8 cellular contexts compared by ENCODE assay signal in genomic region chr2:37877457-37878315, GRCh38. TPM values are rescaled to one million over a fixed set of nuclear protein-coding genes. Genes with fewer than 3 reads are reported as not detected.
DNase-seq lines count a peak whose midpoint lies in the region; ATAC-seq, FAIRE-seq and TF ChIP-seq lines count a peak whose summit lies in the region.

No MANE protein-coding gene starts in this region.

- no peak overlapping the region for H2BK15ac ChIP-seq in IMR-90 (ENCODE audit: low read depth, low read length)

- ATAC-seq in IMR-90 (ENCODE audit: low read depth) (peak; percentile 93), HepG2 (peak; percentile 68), upper lobe of left lung (ENCODE audit: low FRiP score in 2 of 2) (peak; percentile 64 to 86)

- H2AFZ ChIP-seq in IMR-90 (replicated peaks; ENCODE audit: low read length, poor library complexity) (no peak overlapping the region), HepG2 (ENCODE audit: low read length) (no peak overlapping the region)

- H3K27ac ChIP-seq in IMR-90 (ENCODE audit: insufficient read depth, low read length) (no peak overlapping the region), HepG2 (ENCODE audit: extremely low read length, insufficient read depth, low read length) (no peak overlapping the region), upper lobe of left lung (no peak overlapping the region)

- H4K20me1 ChIP-seq in IMR-90 (ENCODE audit: insufficient read depth, low read length) (no peaks in the 10 kb centered on the region), HepG2 (ENCODE audit: insufficient read depth, low read length) (no peaks in the 10 kb centered on the region)

- no peak overlapping the region for H2AK9ac ChIP-seq in IMR-90 (replicated peaks; ENCODE audit: low read depth, low read length, poor library complexity)

- peak overlapping the region; percentile 64; the same call in 1 of the 2 replicates for H2AK5ac ChIP-seq in IMR-90 (ENCODE audit: low read depth, low read length)

- TF ChIP-seq RAD21 in IMR-90 (IDR thresholded peaks at IDR 0.05; ENCODE audit: low read length), result peak; percentile 95
- peak; percentile 42; the same call in 1 of the 2 replicates for TF ChIP-seq RAD21 in HepG2 (CRISPR knock-in tag; IDR thresholded peaks at IDR 0.05)

- TF ChIP-seq POLR2A in IMR-90 (IDR thresholded peaks at IDR 0.05; ENCODE audit: low read depth, low read length) (no peak), HepG2 (IDR thresholded peaks at IDR 0.05; ENCODE audit: insufficient read depth in 1 of 2, low read depth in 2 of 2, low read length in 2 of 2) (no peak), upper lobe of left lung (IDR thresholded peaks at IDR 0.05) (no peak)

- no peak overlapping the region for H3K4me3 Mint-ChIP-seq in T-helper 2 cell treated with Interferon-gamma antibody and Interleukin-4, amounts not matched to agents 5 μg/mL and 100 μg/mL, for 36 hours

- H4K5ac ChIP-seq in IMR-90 (ENCODE audit: low read depth, low read length), result no peak overlapping the region

- no peak overlapping the region for H4K91ac ChIP-seq in IMR-90 (ENCODE audit: insufficient read depth, low read depth, low read length)

- POLR2A ChIA-PET in IMR-90 (lab: Charles Lee; ENCODE audit: unreplicated experiment) (no interaction called here), HepG2 (lab: Yijun Ruan, JAX) (interaction anchor here (0.7 kb wide), 1 partner anchor 480 kb away, joined by 3 read pairs; no protein-coding TSS in a partner anchor)

- CTCF ChIA-PET in IMR-90 (lab: Yijun Ruan, JAX), result interaction anchor here (0.5 to 2.6 kb wide), 37 partner anchors 9 to 713 kb away, joined by 3 to 33 read pairs (median 3); no protein-coding TSS in a partner anchor
- CTCF ChIA-PET in HepG2 (lab: Yijun Ruan, JAX; ENCODE audit: low intra/inter-chr PET ratio, low total read pairs), result interaction anchor here (1.3 to 2.5 kb wide), 3 partner anchors 463 to 484 kb away, joined by 4 to 21 read pairs (median 7); no protein-coding TSS in a partner anchor

- intact Hi-C loops in IMR-90 (cut with micrococcal nuclease), result loop anchor here (1.0 to 2.0 kb wide), 6 partner anchors 45 to 481 kb away; partner anchors contain the start of gene CDC42EP3
- intact Hi-C loops in HepG2 (cut with micrococcal nuclease; ENCODE audit: unreplicated experiment), result loop anchor here (1.0 to 5.0 kb wide), 6 partner anchors 43 to 481 kb away; no protein-coding TSS in a partner anchor

- FAIRE-seq in HepG2 (lab: Jason Lieb, UNC), result peak; percentile 95

- H3K4me3 ChIP-seq in IMR-90 (ENCODE audit: insufficient read depth, low read depth, low read length), result no peak overlapping the region
- H3K4me3 ChIP-seq in choroid plexus epithelial cell (ENCODE audit: low read depth, low read length), result no peak overlapping the region
- no peak overlapping the region for H3K4me3 ChIP-seq in HepG2 (replicated peaks in 1 of 3; ENCODE audit: insufficient read depth in 1 of 3, low read depth in 2 of 3, low read length in 3 of 3)
- no peak overlapping the region for H3K4me3 ChIP-seq in upper lobe of left lung

- TF ChIP-seq EP300 in HepG2 (IDR thresholded peaks at IDR 0.05; ENCODE audit: low read depth in 2 of 2, low read length in 2 of 2), result no peak
- no peak for TF ChIP-seq EP300 in HepG2 (CRISPR knock-in tag; IDR thresholded peaks at IDR 0.05; ENCODE audit: borderline replicate concordance)
- no peak for TF ChIP-seq EP300 in upper lobe of left lung (IDR thresholded peaks at IDR 0.05)

- H3K36me3 Mint-ChIP-seq in T-helper 2 cell treated with Interferon-gamma antibody and Interleukin-4, amounts not matched to agents 5 μg/mL and 100 μg/mL, for 36 hours (ENCODE audit: low read depth), result no peaks in the 10 kb centered on the region

- BruUV-seq in IMR-90 (replicated peaks; lab: Mats Ljungman, UMichigan), result no TSS peak
- BruUV-seq in HepG2 (replicated peaks; lab: Mats Ljungman, UMichigan), result no TSS peak

- dilution Hi-C loops in IMR-90 (cut with HindIII; ENCODE audit: low sequenced_read_pairs, unreplicated experiment), result no loop called here

- peak; percentile 10 for DNase-seq in activated CD8-positive, alpha-beta memory T cell treated with anti-CD3 and anti-CD28 coated beads, Interleukin-2, amount 50 U/mL, for 1 hour (ENCODE audit: extremely low read depth)
- DNase-seq in activated CD8-positive, alpha-beta memory T cell treated with anti-CD3 and anti-CD28 coated beads, Interleukin-2, amount 50 U/mL, for 4 hours, result no peak
- DNase-seq in IMR-90 (peak; percentile 68), OCI-M1 (lab: John Stamatoyannopoulos, UW) (peak; percentile 80), choroid plexus epithelial cell (ENCODE audit: low read depth) (peak; percentile 78), HepG2 (ENCODE audit: low spot score) (peak; percentile 62), upper lobe of left lung (no peak)
- DNase-seq in T-helper 2 cell treated with Interferon-gamma antibody and Interleukin-4, amounts not matched to agents 5 μg/mL and 100 μg/mL, for 36 hours (ENCODE audit: low spot score), result no peak

- H3K23ac ChIP-seq in IMR-90 (ENCODE audit: low read depth, low read length), result no peak overlapping the region

- no peak overlapping the region for H3K27ac Mint-ChIP-seq in T-helper 2 cell treated with Interferon-gamma antibody and Interleukin-4, amounts not matched to agents 5 μg/mL and 100 μg/mL, for 36 hours

- H2BK120ac ChIP-seq in IMR-90 (ENCODE audit: low read depth, low read length), result no peak overlapping the region

- H3K79me2 ChIP-seq in HepG2 (ENCODE audit: insufficient read depth, low read length), result no peaks in the 10 kb centered on the region

- peak overlapping the region; percentile 73 for H2BK5ac ChIP-seq in IMR-90 (ENCODE audit: low read depth, low read length, poor library complexity, severe bottlenecking)

- H3K18ac ChIP-seq in IMR-90 (ENCODE audit: low read depth, low read length), result no peak overlapping the region; the same call in 1 of the 2 replicates

- H4K8ac ChIP-seq in IMR-90 (ENCODE audit: low read depth in 2 of 2, low read length in 2 of 2), result no peak overlapping the region

- H3K4me1 ChIP-seq in IMR-90 (ENCODE audit: control insufficient read depth, insufficient read depth, low read length) (no peaks in the 10 kb centered on the region), HepG2 (ENCODE audit: insufficient read depth, low read length) (no peaks in the 10 kb centered on the region), upper lobe of left lung (peaks cover 0 to 6% (median 1%) of the 10 kb centered on the region in 4 donors)

- no peak overlapping the region for H2BK20ac ChIP-seq in IMR-90 (ENCODE audit: low read depth, low read length)

- H3K4ac ChIP-seq in IMR-90 (ENCODE audit: low read depth, low read length), result no peak overlapping the region

- peaks cover 12% of the 10 kb centered on the region for H3K27me3 Mint-ChIP-seq in T-helper 2 cell treated with Interferon-gamma antibody and Interleukin-4, amounts not matched to agents 5 μg/mL and 100 μg/mL, for 36 hours (ENCODE audit: low read depth)

- H3K27me3 ChIP-seq in IMR-90 (ENCODE audit: control insufficient read depth, insufficient read depth, low read length), result peaks cover 4% of the 10 kb centered on the region; the same call in 1 of the 2 replicates
- peaks cover 9 to 59% of the 10 kb centered on the region in 2 experiments; a peak in 4 of 5 replicates for H3K27me3 ChIP-seq in HepG2 (ENCODE audit: control insufficient read depth in 1 of 2, insufficient read depth in 2 of 2, low read length in 2 of 2)
- H3K27me3 ChIP-seq in upper lobe of left lung, result no peaks in the 10 kb centered on the region

- no peak overlapping the region for H3K4me2 ChIP-seq in IMR-90 (ENCODE audit: low read depth, low read length)
- no peak overlapping the region for H3K4me2 ChIP-seq in HepG2 (ENCODE audit: low read depth, low read length)

- H3K36me3 ChIP-seq in IMR-90 (ENCODE audit: control insufficient read depth, insufficient read depth, low read length) (no peaks in the 10 kb centered on the region), HepG2 (replicated peaks in 1 of 2; ENCODE audit: control insufficient read depth in 1 of 2, insufficient read depth in 2 of 2, low read length in 2 of 2) (no peaks in the 10 kb centered on the region), upper lobe of left lung (no peaks in the 10 kb centered on the region)

- peaks cover 10% of the 10 kb centered on the region for H3K4me1 Mint-ChIP-seq in T-helper 2 cell treated with Interferon-gamma antibody and Interleukin-4, amounts not matched to agents 5 μg/mL and 100 μg/mL, for 36 hours (ENCODE audit: low read depth)

- TF ChIP-seq CTCF in IMR-90 (conservative IDR thresholded peaks at IDR 0.05; ENCODE audit: low read depth, low read length), result peak; percentile 82
- TF ChIP-seq CTCF in choroid plexus epithelial cell (conservative IDR thresholded peaks at IDR 0.05; ENCODE audit: low read depth, low read length), result peak; percentile 70
- TF ChIP-seq CTCF in HepG2 (CRISPR knock-in tag; IDR thresholded peaks at IDR 0.05), result peak; percentile 80
- peak; percentile 62 to 82 (median 72) for TF ChIP-seq CTCF in upper lobe of left lung (IDR thresholded peaks at IDR 0.05)

- no peaks in the 10 kb centered on the region for H3K9me3 Mint-ChIP-seq in T-helper 2 cell treated with Interferon-gamma antibody and Interleukin-4, amounts not matched to agents 5 μg/mL and 100 μg/mL, for 36 hours

- peaks cover 10% of the 10 kb centered on the region for H3K9me1 ChIP-seq in IMR-90 (ENCODE audit: insufficient read depth, low read length)

- in situ Hi-C loops in IMR-90 (cut with MboI; ENCODE audit: low sequenced_read_pairs), result loop anchor here (5.0 to 25.0 kb wide), 2 partner anchors 480 to 715 kb away; partner anchors contain the start of gene EIF2AK2
- in situ Hi-C loops in HepG2 (cut with HindIII; ENCODE audit: extremely low pct_ligation_motif_present, low pct_unique_long_range_greater_than_20kb), result loop anchor here (5.0 to 25.0 kb wide), 3 partner anchors 480 to 1090 kb away; partner anchors contain the start of gene EIF2AK2

- H3K9me3 ChIP-seq in IMR-90 (ENCODE audit: control insufficient read depth, insufficient read depth, low read length) (no peaks in the 10 kb centered on the region), HepG2 (ENCODE audit: low read length) (no peaks in the 10 kb centered on the region), upper lobe of left lung (no peaks in the 10 kb centered on the region)

- H3K79me1 ChIP-seq in IMR-90 (ENCODE audit: low read depth in 1 of 2, low read length in 2 of 2), result no peaks in the 10 kb centered on the region

- no peak overlapping the region for H3K9ac ChIP-seq in IMR-90 (ENCODE audit: low read depth, low read length)
- no peak overlapping the region for H3K9ac ChIP-seq in HepG2 (ENCODE audit: insufficient read depth, low read depth, low read length)

- H3K14ac ChIP-seq in IMR-90 (replicated peaks; ENCODE audit: low read depth, low read length), result no peak overlapping the region

- no peak overlapping the region for H3K56ac ChIP-seq in IMR-90 (ENCODE audit: extremely low read depth, insufficient read depth, low read length)

- WGBS in IMR-90 (ENCODE audit: extremely low coverage in 2 of 2, insufficient read length in 1 of 2), 2 experiments, result 93% methylated on average over 2 of the region's 12 CpGs; no CpG with 5 or more reads in 1 of the 2 experiments
- 16% methylated on average over 12 of the region's 12 CpGs for WGBS in HepG2 (ENCODE audit: low lambda C conversion rate)
- whole genome bisulfite sequencing in upper lobe of left lung, 2 donors, result 28 to 29% methylated on average over 12 of the region's 12 CpGs

RNA-seq across cellular contexts. Expression of gene RMDN2, which starts 47.4 kb away (rescaled TPM):
- 2.3 and 5.8 TPM in 2 replicates for total RNA-seq in IMR-90 (2012; rRNA removed)
- polyA plus RNA-seq in IMR-90 (2012; rRNA removed), result 3.0 TPM in 2 replicates
- polyA plus RNA-seq in IMR-90 (2012; cell fraction: cytosol; rRNA removed), result 0.24 and 0.30 TPM in 2 replicates
- 0.32 and 4.1 TPM in 2 replicates for polyA plus RNA-seq in IMR-90 (2012; cell fraction: nucleus; rRNA removed; ENCODE audit: low replicate concordance)
- total RNA-seq in HepG2 (2016; rRNA removed; fragmentation: Illumina TruSeq; extraction: Trizol), result 4.7 and 8.9 TPM in 2 replicates
- 15.2 and 18.1 TPM in 2 replicates for total RNA-seq in HepG2 (2016; cell fraction: cytosol; rRNA removed; fragmentation: Illumina TruSeq; extraction: Trizol; ENCODE audit: low read depth)
- 5.3 and 9.6 TPM in 2 replicates for total RNA-seq in HepG2 (2016; cell fraction: insoluble cytoplasmic fraction; rRNA removed; fragmentation: Illumina TruSeq; extraction: Trizol)
- total RNA-seq in HepG2 (2016; cell fraction: membrane; rRNA removed; fragmentation: Illumina TruSeq; extraction: Trizol), result 6.2 and 8.7 TPM in 2 replicates
- total RNA-seq in HepG2 (2016; cell fraction: nucleus; rRNA removed; fragmentation: Illumina TruSeq; extraction: Trizol), result 19.6 and 19.9 TPM in 2 replicates
- 1.9 and 2.3 TPM in 2 replicates for polyA plus RNA-seq in HepG2 (2011; rRNA removed)
- 0.59 and 0.99 TPM in 2 replicates for polyA plus RNA-seq in HepG2 (2011; cell fraction: cytosol; rRNA removed)
- polyA plus RNA-seq in HepG2 (2011; cell fraction: nucleus; rRNA removed), result 1.8 and 2.1 TPM in 2 replicates
- polyA plus RNA-seq in HepG2 (2012), result 2.1 and 2.7 TPM in 2 replicates
- polyA plus RNA-seq in HepG2 (2016; cell fraction: cytosol; fragmentation: Illumina TruSeq; extraction: Trizol; ENCODE audit: low read depth), result 0.79 and 0.85 TPM in 2 replicates
- 3.2 and 3.5 TPM in 2 replicates for polyA plus RNA-seq in HepG2 (2016; cell fraction: insoluble cytoplasmic fraction; fragmentation: Illumina TruSeq; extraction: Trizol; ENCODE audit: low read depth)
- polyA plus RNA-seq in HepG2 (2016; cell fraction: membrane; fragmentation: Illumina TruSeq; extraction: Trizol; ENCODE audit: low read depth), result 1.1 and 1.6 TPM in 2 replicates
- polyA plus RNA-seq in HepG2 (2016; cell fraction: nucleus; fragmentation: Illumina TruSeq; extraction: Trizol; ENCODE audit: insufficient read depth, low read depth), result 16.4 and 18.5 TPM in 2 replicates
- polyA minus RNA-seq in HepG2 (2011; rRNA and poly(A)+ RNA removed; ENCODE audit: low replicate concordance), result 0.40 and 0.84 TPM in 2 replicates
- 1.8 and 2.2 TPM in 2 replicates for polyA minus RNA-seq in HepG2 (2011; cell fraction: cytosol; rRNA and poly(A)+ RNA removed)
- polyA minus RNA-seq in HepG2 (2011; cell fraction: nucleus; rRNA and poly(A)+ RNA removed), result 13.8 and 14.3 TPM in 2 replicates
- 10 to 100 TPM in 5 of 6 donors, 1 to 10 TPM in 1; 9.3 to 31.9 (median 17.0) TPM for total RNA-seq in upper lobe of left lung

Comparison
In these comparisons a context has a peak if more than half of its experiments do, and no peak if none do; other contexts are left out.
1. DNase-seq: peak in activated CD8-positive, alpha-beta memory T cell treated with anti-CD3 and anti-CD28 coated beads, Interleukin-2, amount 50 U/mL, for 1 hour (single experiment), IMR-90 (single experiment), OCI-M1 (single experiment), choroid plexus epithelial cell (single experiment) and HepG2 (single experiment); none in activated CD8-positive, alpha-beta memory T cell treated with anti-CD3 and anti-CD28 coated beads, Interleukin-2, amount 50 U/mL, for 4 hours (single experiment), upper lobe of left lung (0 of 2) and T-helper 2 cell treated with Interferon-gamma antibody and Interleukin-4, amounts not matched to agents 5 μg/mL and 100 μg/mL, for 36 hours (single experiment).
2. Peak in every context shown above with its lines, with median percentiles within 50 percentile points of each other: ATAC-seq and CTCF ChIP-seq.